9 cellular contexts compared by ENCODE assay signal in the genomic region with DNA sequence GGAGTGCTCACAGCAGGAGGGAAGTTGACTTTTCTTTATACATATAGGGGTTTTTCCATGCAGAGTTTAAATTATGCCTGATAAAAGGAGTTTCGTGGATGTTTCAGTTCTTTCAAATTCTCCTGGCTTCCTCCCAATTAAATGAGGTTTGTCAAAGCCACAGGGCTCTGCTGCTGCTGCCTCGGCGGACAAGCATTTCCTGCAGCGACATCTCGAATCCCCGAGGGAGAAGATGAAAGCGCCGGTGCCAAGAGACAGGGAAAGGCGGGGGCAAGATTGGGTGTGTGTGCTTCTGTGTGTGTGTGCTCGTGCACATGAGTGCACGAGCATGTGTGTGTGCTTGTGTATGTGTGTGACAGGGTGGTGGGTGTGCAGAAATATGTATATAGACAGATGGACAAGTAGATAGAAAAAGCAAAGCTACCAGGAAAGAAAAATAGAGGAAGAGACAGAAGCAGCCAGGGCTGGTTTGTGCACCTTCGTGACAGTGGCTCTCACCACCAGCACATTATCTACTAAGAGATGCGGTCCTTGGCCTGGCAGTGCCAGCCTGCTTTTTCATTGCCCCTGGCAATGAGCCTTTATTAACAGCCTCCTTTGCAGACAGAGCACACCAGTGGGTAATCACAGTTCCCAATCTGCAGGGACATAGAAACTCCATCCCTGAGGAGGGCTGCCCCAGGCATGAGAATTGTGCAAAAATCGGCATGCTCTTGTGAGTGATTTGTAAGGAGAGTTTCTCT.
DNase-seq lines count a peak whose midpoint lies in the region; ATAC-seq, FAIRE-seq and TF ChIP-seq lines count a peak whose summit lies in the region.
"Had no signal": no experiment of that assay in that cellular context is flagged by ENCODE, and none has a peak within 500 bp of the region (broad histone marks: within the 10 kb centered on the region; RNA-seq: fewer than 3 reads in every experiment).

No MANE protein-coding gene starts in this region.

- no peak overlapping the region for H3K23ac ChIP-seq in neuronal stem cell (ENCODE audit: low read depth, low read length, poor library complexity)

- no peaks in the 10 kb centered on the region for H3K36me3 Mint-ChIP-seq in activated T-cell treated with anti-CD3 and anti-CD28 coated beads, Interleukin-2, amount 50 U/mL, for 72 hours (ENCODE audit: insufficient read depth in 2 of 2)
- no peaks in the 10 kb centered on the region for H3K36me3 Mint-ChIP-seq in astrocyte (ENCODE audit: low read depth, unreplicated experiment)

- no peaks in the 10 kb centered on the region for H3K79me2 ChIP-seq in astrocyte (ENCODE audit: insufficient read depth, low read length)

- peak overlapping the region; percentile 85 for H3K4me2 ChIP-seq in astrocyte (ENCODE audit: low read length)
- no peak overlapping the region for H3K4me2 ChIP-seq in neuronal stem cell (ENCODE audit: insufficient read depth, low read length, poor library complexity, severe bottlenecking)

- H2BK5ac ChIP-seq in neuronal stem cell (ENCODE audit: low read length), result no peak overlapping the region

- no peaks in the 10 kb centered on the region for H3K36me3 ChIP-seq in astrocyte (ENCODE audit: insufficient read depth, low read length)
- no peaks in the 10 kb centered on the region for H3K36me3 ChIP-seq in neuronal stem cell (replicated peaks in 1 of 2; ENCODE audit: control insufficient read depth in 2 of 2, insufficient read depth in 2 of 2, low read length in 2 of 2)

- H2AK5ac ChIP-seq in neuronal stem cell (ENCODE audit: low read depth, low read length), result no peak overlapping the region

- H3K27me3 ChIP-seq in astrocyte (ENCODE audit: insufficient read depth, low read length), result no peaks in the 10 kb centered on the region
- H3K27me3 ChIP-seq in neuronal stem cell (ENCODE audit: control insufficient read depth in 3 of 3, insufficient read depth in 3 of 3, low read depth in 1 of 3, low read length in 3 of 3), result peaks cover 0 to 60% (median 0%) of the 10 kb centered on the region in 3 experiments

- no CpG with 5 or more reads among the region's 14 CpGs for WGBS in neuronal stem cell (ENCODE audit: extremely low coverage in 2 of 2, insufficient read length in 2 of 2, insufficient replicate concordance in 1 of 2), 2 donors

- H3K4me3 ChIP-seq in astrocyte (ENCODE audit: insufficient read depth, low read depth, low read length) (no peak overlapping the region), neuronal stem cell (ENCODE audit: low read length in 2 of 2) (no peak overlapping the region)
- H3K4me3 ChIP-seq: skin epidermis had no signal

- H4K8ac ChIP-seq in neuronal stem cell (ENCODE audit: low read depth, low read length), result no peak overlapping the region

- H3K79me1 ChIP-seq in neuronal stem cell (ENCODE audit: low read depth, low read length), result no peaks in the 10 kb centered on the region

- no peaks in the 10 kb centered on the region for H4K20me1 ChIP-seq in astrocyte (ENCODE audit: insufficient read depth, low read length)

- H4K91ac ChIP-seq in neuronal stem cell (ENCODE audit: low read depth, low read length, poor library complexity), result no peak overlapping the region

- no peak for DNase-seq in activated T-cell treated with anti-CD3 and anti-CD28 coated beads, Interleukin-2, amount 50 U/mL, for 72 hours
- DNase-seq in activated T-cell treated with anti-CD3 and anti-CD28 coated beads for 4 hours (no peak), NAMALWA (ENCODE audit: low spot score) (peak; percentile 72), astrocyte (ENCODE audit: low read depth) (peak; percentile 63), neuronal stem cell (ENCODE audit: low spot score) (no peak), OCI-M2 (lab: John Stamatoyannopoulos, UW; ENCODE audit: unreplicated experiment) (no peak), posterior vena cava (ENCODE audit: low spot score) (no peak), inferior parietal cortex (ENCODE audit: extremely low spot score) (no peak)

- H2BK15ac ChIP-seq in neuronal stem cell (ENCODE audit: low read length), result no peak overlapping the region

- H3K27me3 Mint-ChIP-seq in activated T-cell treated with anti-CD3 and anti-CD28 coated beads, Interleukin-2, amount 50 U/mL, for 72 hours (ENCODE audit: low read depth), result peaks cover 59% of the 10 kb centered on the region
- peaks cover 7% of the 10 kb centered on the region for H3K27me3 Mint-ChIP-seq in astrocyte (ENCODE audit: low read depth, unreplicated experiment)

- H3K14ac ChIP-seq in neuronal stem cell (ENCODE audit: low read length), result no peak overlapping the region

- H3K27ac Mint-ChIP-seq in activated T-cell treated with anti-CD3 and anti-CD28 coated beads, Interleukin-2, amount 50 U/mL, for 72 hours, result no peak overlapping the region
- no peak overlapping the region for H3K27ac Mint-ChIP-seq in astrocyte (ENCODE audit: unreplicated experiment)

- TF ChIP-seq CTCF in astrocyte (IDR thresholded peaks at IDR 0.05; ENCODE audit: insufficient read depth, low read depth, low read length), result no peak

- no peak overlapping the region for H3K4ac ChIP-seq in neuronal stem cell (ENCODE audit: low read length)

- intact Hi-C loops in posterior vena cava (cut with DNase I), result no loop called here

- peak overlapping the region; percentile 31 for H3K18ac ChIP-seq in neuronal stem cell (ENCODE audit: low read length)

- no peak overlapping the region for H2BK120ac ChIP-seq in neuronal stem cell (ENCODE audit: low read depth, low read length)

- H3K4me3 Mint-ChIP-seq in activated T-cell treated with anti-CD3 and anti-CD28 coated beads, Interleukin-2, amount 50 U/mL, for 72 hours, result peak overlapping the region; percentile 50 to 63
- H3K4me3 Mint-ChIP-seq in astrocyte (ENCODE audit: unreplicated experiment), result peak overlapping the region; percentile 71

- no peak for ATAC-seq in activated T-cell treated with anti-CD3 and anti-CD28 coated beads, Interleukin-2, amount 50 U/mL, for 72 hours (replicated peaks in 1 of 2)

- peaks cover 35% of the 10 kb centered on the region for H3K4me1 ChIP-seq in astrocyte (ENCODE audit: insufficient read depth, low read length)
- H3K4me1 ChIP-seq in neuronal stem cell (ENCODE audit: control insufficient read depth in 2 of 2, insufficient read depth in 1 of 2, low read depth in 1 of 2, low read length in 2 of 2), result peaks cover 18 to 30% of the 10 kb centered on the region in 2 donors

- no peaks in the 10 kb centered on the region for H3K9me3 Mint-ChIP-seq in activated T-cell treated with anti-CD3 and anti-CD28 coated beads, Interleukin-2, amount 50 U/mL, for 72 hours
- H3K9me3 Mint-ChIP-seq in astrocyte (ENCODE audit: unreplicated experiment), result no peaks in the 10 kb centered on the region

- H2AFZ ChIP-seq in astrocyte (ENCODE audit: low read depth, low read length), result no peak overlapping the region
- H2AFZ ChIP-seq in neuronal stem cell (ENCODE audit: low read length), result peak overlapping the region; percentile 39

- H3K9me3 ChIP-seq in astrocyte (ENCODE audit: insufficient read depth, low read depth, low read length) (no peaks in the 10 kb centered on the region), neuronal stem cell (replicated peaks in 1 of 2; ENCODE audit: control insufficient read depth in 2 of 2, insufficient read depth in 1 of 2, low read depth in 1 of 2, low read length in 2 of 2) (no peaks in the 10 kb centered on the region)

- FAIRE-seq in astrocyte (lab: Jason Lieb, UNC), result peak; percentile 34

- H3K27ac ChIP-seq in astrocyte (ENCODE audit: low read depth, low read length) (no peak overlapping the region), neuronal stem cell (replicated peaks; ENCODE audit: low read length) (no peak overlapping the region)
- H3K27ac ChIP-seq: skin epidermis had no signal

- H3K9ac ChIP-seq in astrocyte (ENCODE audit: low read length) (peak overlapping the region; percentile 17), neuronal stem cell (ENCODE audit: low read depth, low read length, poor library complexity) (no peak overlapping the region)

- no peak overlapping the region for H2BK12ac ChIP-seq in neuronal stem cell (ENCODE audit: low read length)

- H3K4me1 Mint-ChIP-seq in activated T-cell treated with anti-CD3 and anti-CD28 coated beads, Interleukin-2, amount 50 U/mL, for 72 hours (ENCODE audit: low read depth), result peaks cover 9% of the 10 kb centered on the region
- H3K4me1 Mint-ChIP-seq in astrocyte (ENCODE audit: low read depth, unreplicated experiment), result peaks cover 39% of the 10 kb centered on the region

Comparison
In these comparisons a context has a peak if more than half of its experiments do, and no peak if none do; other contexts are left out.
1. DNase-seq: peak in NAMALWA (single experiment) and astrocyte (single experiment); none in activated T-cell treated with anti-CD3 and anti-CD28 coated beads, Interleukin-2, amount 50 U/mL, for 72 hours (0 of 2), activated T-cell treated with anti-CD3 and anti-CD28 coated beads for 4 hours (single experiment), neuronal stem cell (single experiment), OCI-M2 (single experiment), posterior vena cava (single experiment) and inferior parietal cortex (single experiment).